Comparison of ENCODE assay signal across 2 cellular contexts in genomic region chr1:15595809-15596730, GRCh38.
TF ChIP-seq lines count a peak whose summit lies in the region.

No MANE protein-coding gene starts in this region.

TF ChIP-seq in WTC11, 78 proteins besides CTCF, POLR2A, EP300 and RAD21:
- no peak for TF ChIP-seq OVOL2 (CRISPR knock-in tag; IDR thresholded peaks at IDR 0.05; ENCODE audit: borderline replicate concordance)
- no peak for TF ChIP-seq ARID4B (CRISPR knock-in tag; IDR thresholded peaks at IDR 0.05; ENCODE audit: borderline replicate concordance)
- no peak for TF ChIP-seq SMAD3 (CRISPR knock-in tag; IDR thresholded peaks at IDR 0.05; ENCODE audit: borderline replicate concordance)

TF ChIP-seq in HepG2, 621 proteins besides CTCF, POLR2A, EP300 and RAD21:
- TF ChIP-seq ARID3A (IDR thresholded peaks at IDR 0.05; ENCODE audit: low read depth, low read length): 0 out of 2 replicates have a peak, but pooled peaks have one; percentile 14
- no peak for TF ChIP-seq HIVEP1 (CRISPR knock-in tag; IDR thresholded peaks at IDR 0.05)
- 0 out of 2 replicates have a peak, but pooled peaks have one; percentile 14 for TF ChIP-seq NCOR1 (IDR thresholded peaks at IDR 0.05; ENCODE audit: borderline replicate concordance, low read length)
- TF ChIP-seq POGZ (CRISPR knock-in tag; IDR thresholded peaks at IDR 0.05): no peak
- TF ChIP-seq HBP1 (CRISPR knock-in tag; IDR thresholded peaks at IDR 0.05; ENCODE audit: low read depth): no peak
- no peak for TF ChIP-seq GPBP1L1 (CRISPR knock-in tag; IDR thresholded peaks at IDR 0.05)
- 0 out of 2 replicates have a peak, but pooled peaks have one; percentile 55 for TF ChIP-seq CHD4 (IDR thresholded peaks at IDR 0.05; ENCODE audit: borderline replicate concordance, low read length)
- no peak for TF ChIP-seq HINFP (CRISPR knock-in tag; IDR thresholded peaks at IDR 0.05; ENCODE audit: low read depth)
- no peak for TF ChIP-seq MXD1 (CRISPR knock-in tag; IDR thresholded peaks at IDR 0.05)
- no peak for TF ChIP-seq ESRRA (CRISPR knock-in tag; IDR thresholded peaks at IDR 0.05; ENCODE audit: low read depth)
- TF ChIP-seq SRF (IDR thresholded peaks at IDR 0.05; ENCODE audit: low read depth, low read length): no peak
- no peak for TF ChIP-seq TBP (CRISPR knock-in tag; IDR thresholded peaks at IDR 0.05)
- TF ChIP-seq ZNF598 (CRISPR knock-in tag; IDR thresholded peaks at IDR 0.05; ENCODE audit: borderline replicate concordance): no peak
- peak; percentile 64 to 67 for TF ChIP-seq MAFK (conservative IDR thresholded peaks at IDR 0.05 in 1 of 2, IDR thresholded peaks at IDR 0.05 in 1 of 2; ENCODE audit: low read length in 2 of 2)
- no peak for TF ChIP-seq TEAD3 (CRISPR knock-in tag; optimal IDR thresholded peaks at IDR 0.05; ENCODE audit: borderline replicate concordance)
- no peak for TF ChIP-seq SP4 (CRISPR knock-in tag; IDR thresholded peaks at IDR 0.05)
- TF ChIP-seq ZBTB21 (CRISPR knock-in tag; IDR thresholded peaks at IDR 0.05): no peak
- TF ChIP-seq MAFF (IDR thresholded peaks at IDR 0.05; ENCODE audit: low read depth, low read length): peak; percentile 64
- TF ChIP-seq TRAFD1 (CRISPR knock-in tag; IDR thresholded peaks at IDR 0.05; ENCODE audit: borderline replicate concordance): no peak
- no peak for TF ChIP-seq ONECUT2 (CRISPR knock-in tag; IDR thresholded peaks at IDR 0.05)
- no peak for TF ChIP-seq HMGA1 (CRISPR knock-in tag; conservative IDR thresholded peaks at IDR 0.05)
- peak; percentile 28; the same call in 1 of the 2 replicates for TF ChIP-seq NR2F6 (IDR thresholded peaks at IDR 0.05)
- TF ChIP-seq NR2F6 (CRISPR knock-in tag; IDR thresholded peaks at IDR 0.05): no peak
- no peak for TF ChIP-seq PHB2 (IDR thresholded peaks at IDR 0.05; ENCODE audit: partially characterized antibody)
- TF ChIP-seq NR2F1 (CRISPR knock-in tag; IDR thresholded peaks at IDR 0.05): 0 out of 4 replicates have a peak, but pooled peaks of 1 of the 2 experiments have one; percentile 15
- TF ChIP-seq ZBTB43 (CRISPR knock-in tag; conservative IDR thresholded peaks at IDR 0.05): no peak
- TF ChIP-seq NBN (conservative IDR thresholded peaks at IDR 0.05): no peak
- no peak for TF ChIP-seq TEF (CRISPR knock-in tag; IDR thresholded peaks at IDR 0.05)
